Comparison of ENCODE assay signal across 1 cellular context in genomic region chr9:127810378-127811187, GRCh38.
TF ChIP-seq lines count a peak whose summit lies in the region.

No MANE protein-coding gene starts in this region.

TF ChIP-seq in GM23338, 12 proteins besides CTCF, POLR2A, EP300 and RAD21:
- TF ChIP-seq REST (IDR thresholded peaks at IDR 0.05; ENCODE audit: unreplicated experiment) (no peak), EZH2 (IDR thresholded peaks at IDR 0.05; ENCODE audit: low read depth, unreplicated experiment) (no peak), NANOG (IDR thresholded peaks at IDR 0.05; ENCODE audit: borderline replicate concordance) (no peak), CREB1 (CRISPR knock-in tag; IDR thresholded peaks at IDR 0.05; ENCODE audit: low read depth) (no peak), EZH2phosphoT487 (IDR thresholded peaks at IDR 0.05; ENCODE audit: unreplicated experiment) (no peak), ETS1 (IDR thresholded peaks at IDR 0.05) (no peak), JUNB (IDR thresholded peaks at IDR 0.05; ENCODE audit: unreplicated experiment) (no peak), ZNF114 (CRISPR knock-in tag; IDR thresholded peaks at IDR 0.05) (no peak), STAT1 (IDR thresholded peaks at IDR 0.05; ENCODE audit: unreplicated experiment) (no peak), ZNF331 (CRISPR knock-in tag; IDR thresholded peaks at IDR 0.05; ENCODE audit: low read depth) (no peak)
TF ChIP-seq in GM23338: peak in this region for 0.
